Comparison of ENCODE assay signal across 15 cellular contexts in genomic region chr16:28062261-28063046, GRCh38. TPM values are rescaled to one million over a fixed set of nuclear protein-coding genes. Genes with fewer than 3 reads are reported as not detected.
DNase-seq lines count a peak whose midpoint lies in the region; ATAC-seq and TF ChIP-seq lines count a peak whose summit lies in the region.
"Had no signal": no experiment of that assay in that cellular context is flagged by ENCODE, and none has a peak within 500 bp of the region (broad histone marks: within the 10 kb centered on the region; RNA-seq: fewer than 3 reads in every experiment).

No MANE protein-coding gene starts in this region.

- H3K9me3 ChIP-seq in ES-I3 (ENCODE audit: control insufficient read depth, insufficient read depth, low read length) (no peaks in the 10 kb centered on the region; the same call in 1 of the 2 replicates), right cardiac atrium (ENCODE audit: control insufficient read depth, low read length) (no peaks in the 10 kb centered on the region), sigmoid colon (no peaks in the 10 kb centered on the region)

- H3K4me1 ChIP-seq in ES-I3 (ENCODE audit: insufficient read depth, low read length) (no peaks in the 10 kb centered on the region; the same call in 1 of the 2 replicates), right cardiac atrium (ENCODE audit: control insufficient read depth, insufficient read depth, low read length) (peaks cover 3% of the 10 kb centered on the region), sigmoid colon (peaks cover 0 to 15% (median 7%) of the 10 kb centered on the region in 4 donors)

- WGBS in right cardiac atrium = 4% methylated on average over 67 of the region's 67 CpGs
- 5 to 10% methylated on average over 67 of the region's 67 CpGs for WGBS in sigmoid colon, 2 donors

- TF ChIP-seq EP300 in sigmoid colon (IDR thresholded peaks at IDR 0.05) = no peak

- no peaks in the 10 kb centered on the region for H3K27me3 ChIP-seq in right cardiac atrium (ENCODE audit: control insufficient read depth, insufficient read depth)
- peaks cover 13 to 74% (median 40%) of the 10 kb centered on the region in 3 donors for H3K27me3 ChIP-seq in sigmoid colon

- DNase-seq in NCI-H524 treated with DMSO at 0.1 percent for 48 hours (lab: John Stamatoyannopoulos, UW) = peak; percentile 27
- DNase-seq in right cardiac atrium = no peak
- DNase-seq in sigmoid colon = no peak
- DNase-seq in stimulated activated CD4-positive, alpha-beta T cell treated with anti-CD3 and anti-CD28 coated beads, Interleukin-1b, Interleukin-23, amount 100 ng/mL, for 48 hours = no peak
- DNase-seq: activated T-cell treated with anti-CD3 and anti-CD28 coated beads, Interleukin-2, amount 50 U/mL, for 48 hours; islet precursor cell; naive thymus-derived CD8-positive, alpha-beta T cell; SIG-M5 had no signal

- H3K9ac ChIP-seq in ES-I3 (ENCODE audit: low read depth, low read length) = peak overlapping the region; percentile 51; the same call in 1 of the 2 replicates

- no peak for TF ChIP-seq POLR2A in sigmoid colon (IDR thresholded peaks at IDR 0.05)

- H3K36me3 ChIP-seq in ES-I3 (ENCODE audit: insufficient read depth, low read length) (no peaks in the 10 kb centered on the region), sigmoid colon (no peaks in the 10 kb centered on the region)

- intact Hi-C loops in right cardiac atrium (cut with DNase I) (loop anchor here in 2 of 4 donors (5.0 to 10.0 kb wide), 3 partner anchors 85 to 428 kb away; no protein-coding TSS in a partner anchor), sigmoid colon (cut with DNase I) (loop anchor here (10.0 kb wide), 1 partner anchor 368 kb away; no protein-coding TSS in a partner anchor)

- ATAC-seq in right cardiac atrium = peak in 1 of 2 donors; percentile 21
- no peak for ATAC-seq in HG02759 (IDR thresholded peaks at IDR 0.05; ENCODE audit: unreplicated experiment)
- ATAC-seq in HG02588 (IDR thresholded peaks at IDR 0.05; ENCODE audit: unreplicated experiment) = no peak
- ATAC-seq: naive thymus-derived CD8-positive, alpha-beta T cell had no signal

- no peak for TF ChIP-seq CTCF in sigmoid colon (IDR thresholded peaks at IDR 0.05)

- H3K27ac ChIP-seq in right cardiac atrium (ENCODE audit: low read length) (no peak overlapping the region), sigmoid colon (no peak overlapping the region)
- H3K27ac ChIP-seq: VCaP had no signal

- H3K4me3 ChIP-seq in right cardiac atrium (ENCODE audit: low read length) (peak overlapping the region; percentile 73), sigmoid colon (peak overlapping the region in 3 of 4 donors; percentile 20 to 33 (median 28))

RNA-seq across cellular contexts. Expression of gene GSG1L, which starts 1.1 kb away (rescaled TPM):
- total RNA-seq in right cardiac atrium (10 to 100 TPM; 29.5 to 44.8 (median 35.0) TPM), sigmoid colon (under 1 TPM; 0.28 to 0.66 (median 0.38) TPM)
- polyA plus RNA-seq in right cardiac atrium (30.4 TPM), sigmoid colon (under 1 TPM in 1 of 3 donors, not detected in 2; 0.25 TPM)
- total RNA-seq: bronchial epithelial cell; M059J; naive thymus-derived CD8-positive, alpha-beta T cell; NCI-H460 had no signal
- polyA plus RNA-seq: naive thymus-derived CD8-positive, alpha-beta T cell had no signal

Comparison
In these comparisons a context has a peak if more than half of its experiments do, and no peak if none do; other contexts are left out.
1. RNA of gene GSG1L, which starts 1.1 kb away (total RNA-seq): 29.5 to 44.8 TPM in right cardiac atrium; 0.28 to 0.66 TPM in sigmoid colon; every median in the first group is over 10 times any median in the second.